13 cellular contexts compared by ENCODE assay signal in genomic region chr5:78472469-78473106, GRCh38.
DNase-seq lines count a peak whose midpoint lies in the region; FAIRE-seq and TF ChIP-seq lines count a peak whose summit lies in the region.
"Had no signal": no experiment of that assay in that cellular context is flagged by ENCODE, and none has a peak within 500 bp of the region (broad histone marks: within the 10 kb centered on the region; RNA-seq: fewer than 3 reads in every experiment).

No MANE protein-coding gene starts in this region.

- H3K9me3 ChIP-seq in adipocyte (ENCODE audit: control insufficient read depth, low read length), result no peaks in the 10 kb centered on the region
- H3K9me3 ChIP-seq in hepatocyte (ENCODE audit: low read depth), result no peaks in the 10 kb centered on the region
- H3K9me3 ChIP-seq in tibial artery, result no peaks in the 10 kb centered on the region

- no peak for FAIRE-seq in GM12891 (lab: Jason Lieb, UNC)
- FAIRE-seq: kidney had no signal

- no peak overlapping the region for H2AFZ ChIP-seq in hepatocyte

- H3K4me2 ChIP-seq in hepatocyte, result no peak overlapping the region

- no peaks in the 10 kb centered on the region for H3K9me2 ChIP-seq in hepatocyte (replicated peaks; ENCODE audit: insufficient read depth)

- DNase-seq in AML-193 (lab: John Stamatoyannopoulos, UW) (peak; percentile 28 to 65), KBM-7 (peak; percentile 26), adipocyte (ENCODE audit: low read depth) (peak; percentile 70), hepatocyte (ENCODE audit: low spot score) (no peak), tibial artery (no peak), LoVo (ENCODE audit: low spot score) (no peak), G401 (ENCODE audit: low spot score) (no peak), GM12891 (ENCODE audit: insufficient read length, low spot score) (no peak)
- DNase-seq: activated B cell treated with CpG ODN at 0.5 μM for 24 hours; activated naive CD4-positive, alpha-beta T cell treated with anti-CD3 and anti-CD28 coated beads, Interleukin-2, amount 10 ng/mL, durations not matched to agents 7 days and 5 days; COR-L47; kidney; NK-92 treated with Interleukin-12 subunit alpha and Interleukin-12 subunit beta, amount 100 ng/mL, for 24 hours had no signal

- H3K4me3 ChIP-seq in adipocyte (ENCODE audit: low read length) (no peak overlapping the region), hepatocyte (no peak overlapping the region), tibial artery (no peak overlapping the region)

- H3K79me2 ChIP-seq in hepatocyte, result no peaks in the 10 kb centered on the region

- H3K27me3 ChIP-seq in adipocyte (replicated peaks; ENCODE audit: control insufficient read depth, insufficient read depth, low read length), result no peaks in the 10 kb centered on the region
- H3K27me3 ChIP-seq in hepatocyte, result no peaks in the 10 kb centered on the region
- H3K27me3 ChIP-seq in tibial artery, result no peaks in the 10 kb centered on the region

- no peaks in the 10 kb centered on the region for H4K20me1 ChIP-seq in hepatocyte (ENCODE audit: insufficient read depth, poor library complexity, severe bottlenecking)

- TF ChIP-seq POLR2A in GM12891 (IDR thresholded peaks at IDR 0.05; ENCODE audit: low read depth, low read length), result no peak

- H3K9ac ChIP-seq in adipocyte (ENCODE audit: low read length), result no peak overlapping the region

- in situ Hi-C loops in KBM-7 (cut with MboI; ENCODE audit: low pct_unique_long_range_greater_than_20kb, low sequenced_read_pairs), result no loop called here
- in situ Hi-C loops in G401 (cut with HindIII; ENCODE audit: low sequenced_read_pairs), result no loop called here

- H3K36me3 ChIP-seq in adipocyte (ENCODE audit: control insufficient read depth, insufficient read depth, low read length, severe bottlenecking) (no peaks in the 10 kb centered on the region), hepatocyte (replicated peaks; ENCODE audit: insufficient read depth, low read depth) (no peaks in the 10 kb centered on the region), tibial artery (peaks cover 0 to 7% (median 6%) of the 10 kb centered on the region in 3 donors)

- peak; percentile 27 for TF ChIP-seq CTCF in hepatocyte (IDR thresholded peaks at IDR 0.05; ENCODE audit: poor library complexity)
- no peak for TF ChIP-seq CTCF in tibial artery (IDR thresholded peaks at IDR 0.05)

- intact Hi-C loops in tibial artery (cut with DNase I; ENCODE audit: low total_unique reads), result no loop called here

- H3K4me1 ChIP-seq in adipocyte (ENCODE audit: control insufficient read depth, insufficient read depth, low read length) (peaks cover 12% of the 10 kb centered on the region), hepatocyte (ENCODE audit: insufficient read depth) (no peaks in the 10 kb centered on the region), tibial artery (peaks cover 0 to 5% (median 0%) of the 10 kb centered on the region in 4 donors)

- no peak overlapping the region for H3K27ac ChIP-seq in hepatocyte
- H3K27ac ChIP-seq in tibial artery, result no peak overlapping the region

TF ChIP-seq in GM12891, 5 proteins besides CTCF, POLR2A, EP300 and RAD21:
- no peak for TF ChIP-seq SPI1 (IDR thresholded peaks at IDR 0.05; ENCODE audit: low read depth, low read length)
- TF ChIP-seq PAX5 (IDR thresholded peaks at IDR 0.05; ENCODE audit: insufficient read depth, low read length, severe bottlenecking), result no peak
- no peak for TF ChIP-seq TAF1 (IDR thresholded peaks at IDR 0.05; ENCODE audit: low read depth, low read length)

Comparison
In these comparisons a context has a peak if more than half of its experiments do, and no peak if none do; other contexts are left out.
1. DNase-seq: peak in AML-193 (2 of 2), KBM-7 (single experiment) and adipocyte (single experiment); none in hepatocyte (single experiment), tibial artery (0 of 2), LoVo (single experiment), G401 (single experiment) and GM12891 (single experiment).